In genomic region chr19:46862974-46863632, GRCh38 we compare ENCODE assay signal across 7 cellular contexts. TPM values are rescaled to one million over a fixed set of nuclear protein-coding genes. Genes with fewer than 3 reads are reported as not detected.
DNase-seq lines count a peak whose midpoint lies in the region; ATAC-seq and TF ChIP-seq lines count a peak whose summit lies in the region.

No MANE protein-coding gene starts in this region.

- intact Hi-C loops in right cardiac atrium (cut with DNase I) = loop anchor here in 3 of 4 donors (5.0 to 10.0 kb wide), 4 partner anchors 52 to 129 kb away; no protein-coding TSS in a partner anchor

- H3K9ac ChIP-seq in stomach smooth muscle (ENCODE audit: low read length in 2 of 2) = peak overlapping the region; percentile 29 to 55

- ATAC-seq in RWPE2 (ENCODE audit: low read depth) = no peak
- no peak for ATAC-seq in right cardiac atrium

- H3K27me3 ChIP-seq in H7 (ENCODE audit: control insufficient read depth, insufficient read depth, low read length) = no peaks in the 10 kb centered on the region
- no peaks in the 10 kb centered on the region for H3K27me3 ChIP-seq in RWPE2 (ENCODE audit: insufficient read depth, poor library complexity, severe bottlenecking)
- no peaks in the 10 kb centered on the region for H3K27me3 ChIP-seq in right cardiac atrium (ENCODE audit: control insufficient read depth, insufficient read depth)
- no peaks in the 10 kb centered on the region for H3K27me3 ChIP-seq in stomach smooth muscle (ENCODE audit: control insufficient read depth in 1 of 2, insufficient read depth in 2 of 2, low read length in 2 of 2)

- H3K4me1 ChIP-seq in RWPE2 (ENCODE audit: insufficient read depth, poor library complexity, severe bottlenecking) (peaks cover 42% of the 10 kb centered on the region), right cardiac atrium (ENCODE audit: control insufficient read depth, insufficient read depth, low read length) (peaks cover 17% of the 10 kb centered on the region), stomach smooth muscle (ENCODE audit: control insufficient read depth, insufficient read depth, low read length) (peaks cover 49% of the 10 kb centered on the region)

- H3K27ac ChIP-seq in RWPE2 (ENCODE audit: poor library complexity, severe bottlenecking) (peak overlapping the region; percentile 95), right cardiac atrium (ENCODE audit: low read length) (peak overlapping the region; percentile 82), stomach smooth muscle (ENCODE audit: low read length) (peak overlapping the region; percentile 69)

- no peaks in the 10 kb centered on the region for H3K9me3 ChIP-seq in RWPE2 (ENCODE audit: severe bottlenecking)
- H3K9me3 ChIP-seq in right cardiac atrium (ENCODE audit: control insufficient read depth, low read length) = no peaks in the 10 kb centered on the region
- H3K9me3 ChIP-seq in stomach smooth muscle (ENCODE audit: control insufficient read depth in 2 of 2, low read length in 2 of 2) = no peaks in the 10 kb centered on the region

- TF ChIP-seq CTCF in RWPE2 (IDR thresholded peaks at IDR 0.05; ENCODE audit: poor library complexity, severe bottlenecking) = no peak

- H3K4me3 ChIP-seq in H7 (ENCODE audit: insufficient read depth, low read depth, low read length) = peak overlapping the region; percentile 72
- peak overlapping the region; percentile 67 for H3K4me3 ChIP-seq in RWPE2 (ENCODE audit: severe bottlenecking)
- H3K4me3 ChIP-seq in right cardiac atrium (ENCODE audit: low read length) = peak overlapping the region; percentile 100
- peak overlapping the region in 1 of 2 donors; percentile 80 for H3K4me3 ChIP-seq in stomach smooth muscle (ENCODE audit: low read length in 2 of 2)

- 28% methylated on average over 4 of the region's 4 CpGs for WGBS in right cardiac atrium

- DNase-seq in H7 = peak; percentile 28
- peak; percentile 7 for DNase-seq in RWPE2 (ENCODE audit: low spot score)
- peak in 1 of 3 donors; percentile 48 for DNase-seq in right cardiac atrium
- DNase-seq in activated CD4-positive, alpha-beta T cell treated with anti-CD3 and anti-CD28 coated beads, Interleukin-2, amount 50 U/mL, for 48 hours = no peak
- DNase-seq in activated CD4-positive, alpha-beta T cell treated with anti-CD3 and anti-CD28 coated beads, Interleukin-2, amount 50 U/mL, for 1 hour = no peak
- no peak for DNase-seq in SK-N-DZ (ENCODE audit: low spot score)

- no peaks in the 10 kb centered on the region; the same call in 1 of the 2 replicates for H3K36me3 ChIP-seq in H7 (replicated peaks; ENCODE audit: control insufficient read depth, insufficient read depth, low read length)
- H3K36me3 ChIP-seq in RWPE2 (ENCODE audit: low read depth) = 0 out of 2 replicates have a peak, but pooled peaks cover 4% of the 10 kb centered on the region
- H3K36me3 ChIP-seq in stomach smooth muscle (ENCODE audit: control insufficient read depth in 2 of 2, insufficient read depth in 2 of 2, low read length in 2 of 2) = no peaks in the 10 kb centered on the region

RNA-seq across cellular contexts. Expression of gene ARHGAP35, which starts 2.3 kb away (rescaled TPM):
- 23.3 and 26.9 TPM in 2 replicates for total RNA-seq in H7 (2014; rRNA removed; shearing (Covaris generic))
- 10 to 100 TPM; 71.5 to 85.6 (median 77.1) TPM for total RNA-seq in right cardiac atrium
- 46.6 TPM for polyA plus RNA-seq in right cardiac atrium
- polyA plus RNA-seq in SK-N-DZ (2014; cell fraction: cytosol; rRNA removed) = 7.2 and 8.4 TPM in 2 replicates
- 4.7 and 5.4 TPM in 2 replicates for polyA plus RNA-seq in SK-N-DZ (2014; cell fraction: nucleus; rRNA removed)

RNA-seq across cellular contexts. Expression of gene AP2S1, which starts 12.5 kb away (rescaled TPM):
- 266 and 318 TPM in 2 replicates for total RNA-seq in H7 (2014; rRNA removed; shearing (Covaris generic))
- 100 to 1,000 TPM in 1 of 4 donors, 10 to 100 TPM in 3; 83.0 to 102 (median 93.9) TPM for total RNA-seq in right cardiac atrium
- polyA plus RNA-seq in right cardiac atrium = 90.5 TPM
- polyA plus RNA-seq in SK-N-DZ (2014; cell fraction: cytosol; rRNA removed) = 56.7 and 71.7 TPM in 2 replicates
- 38.9 and 43.7 TPM in 2 replicates for polyA plus RNA-seq in SK-N-DZ (2014; cell fraction: nucleus; rRNA removed)

Comparison
In these comparisons a context has a peak if more than half of its experiments do, and no peak if none do; other contexts are left out.
1. DNase-seq: peak in H7 (single experiment) and RWPE2 (single experiment); none in activated CD4-positive, alpha-beta T cell treated with anti-CD3 and anti-CD28 coated beads, Interleukin-2, amount 50 U/mL, for 48 hours (0 of 2), activated CD4-positive, alpha-beta T cell treated with anti-CD3 and anti-CD28 coated beads, Interleukin-2, amount 50 U/mL, for 1 hour (single experiment) and SK-N-DZ (single experiment).
2. Peak in every context shown above with its lines, with median percentiles within 50 percentile points of each other: H3K27ac ChIP-seq.